ENCODE assay signal across 9 cellular contexts in genomic region chr19:40806385-40807146, GRCh38. TPM values are rescaled to one million over a fixed set of nuclear protein-coding genes. Genes with fewer than 3 reads are reported as not detected.
A peak's percentile ranks its signal among the peaks of the same experiment; 100 is the strongest.
DNase-seq lines count a peak whose midpoint lies in the region; ATAC-seq, FAIRE-seq and TF ChIP-seq lines count a peak whose summit lies in the region.
"Had no signal": no experiment of that assay in that cellular context is flagged by ENCODE, and none has a peak within 500 bp of the region (broad histone marks: within the 10 kb centered on the region; RNA-seq: fewer than 3 reads in every experiment).

No MANE protein-coding gene starts in this region.

- FAIRE-seq in TTC549 (lab: Jason Lieb, UNC) (peak; percentile 62), urothelium cell line (lab: Jason Lieb, UNC) (no peak)

- H3K27me3 Mint-ChIP-seq in Calu3 (ENCODE audit: unreplicated experiment) = no peaks in the 10 kb centered on the region

- peak overlapping the region; percentile 36 for H3K27ac Mint-ChIP-seq in Calu3 (ENCODE audit: unreplicated experiment)

- peaks cover 75% of the 10 kb centered on the region for H3K4me1 Mint-ChIP-seq in Calu3 (ENCODE audit: low read depth, unreplicated experiment)

- H3K9me3 Mint-ChIP-seq in Calu3 (ENCODE audit: low read depth, unreplicated experiment) = no peaks in the 10 kb centered on the region

- DNase-seq in Calu3 (no peak), HuH-7.5 (ENCODE audit: low spot score) (peak; percentile 83), astrocyte of the hippocampus (ENCODE audit: low read depth, low spot score) (peak; percentile 95), hepatic stellate cell (ENCODE audit: low spot score) (peak; percentile 100), pulmonary artery endothelial cell (ENCODE audit: low read depth, low spot score) (peak; percentile 94), urothelium cell line (ENCODE audit: low spot score) (peak; percentile 71)

- ATAC-seq in HG02970 (IDR thresholded peaks at IDR 0.05; ENCODE audit: low FRiP score, unreplicated experiment) = no peak

- CTCF ChIA-PET in Calu3 (lab: Charles Lee) = no interaction called here

- intact Hi-C loops in Calu3 (cut with micrococcal nuclease; ENCODE audit: unreplicated experiment) = loop anchor here (5.0 kb wide), 1 partner anchor 144 kb away; no protein-coding TSS in a partner anchor

- peaks cover 89% of the 10 kb centered on the region for H3K36me3 Mint-ChIP-seq in Calu3 (ENCODE audit: insufficient read depth, unreplicated experiment)

- TF ChIP-seq CTCF in Calu3 (IDR thresholded peaks at IDR 0.05; ENCODE audit: unreplicated experiment) = peak; percentile 15

- BruUV-seq in Calu3 (replicated peaks; lab: Mats Ljungman, UMichigan) = no TSS peak

- no peak overlapping the region for H3K4me3 Mint-ChIP-seq in Calu3 (ENCODE audit: low read depth, unreplicated experiment)

RNA-seq across cellular contexts. Expression of gene EGLN2, which starts 7.6 kb away (rescaled TPM):
- total RNA-seq in Calu3 (2022) (95.4 and 109 TPM in 2 replicates), pulmonary artery endothelial cell (117 and 150 TPM in 2 replicates)

RNA-seq across cellular contexts. Expression of gene RAB4B, which starts 28.5 kb away (rescaled TPM):
- total RNA-seq in Calu3 (2022) = 21.0 and 22.7 TPM in 2 replicates
- 6.7 and 10.6 TPM in 2 replicates for total RNA-seq in pulmonary artery endothelial cell

RNA-seq across cellular contexts. Expression of gene MIA, which starts 31.2 kb away (rescaled TPM):
- total RNA-seq in Calu3 (2022) (30.2 and 49.3 TPM in 2 replicates), pulmonary artery endothelial cell (0.20 TPM in 1 of 2 replicates, not detected in the other)

RNA-seq across cellular contexts. Expression of gene CYP2A6, which starts 43.7 kb away (rescaled TPM):
- not detected in 2 replicates for total RNA-seq in Calu3 (2022)
- not detected in 2 replicates for total RNA-seq in pulmonary artery endothelial cell
- total RNA-seq: T-helper 2 cell treated with Interferon-gamma antibody and Interleukin-4, amounts not matched to agents 100 ng/mL and 5 ng/mL, for 36 hours had no signal

RNA-seq across cellular contexts. Expression of gene SNRPA, which starts 55.6 kb away (rescaled TPM):
- total RNA-seq in Calu3 (2022) (95.4 and 102 TPM in 2 replicates), pulmonary artery endothelial cell (54.3 and 55.1 TPM in 2 replicates)

Comparison
In these comparisons a context has a peak if more than half of its experiments do, and no peak if none do; other contexts are left out.
1. RNA of gene MIA, which starts 31.2 kb away (total RNA-seq): 30.2 to 49.3 TPM in Calu3; 0.20 TPM in pulmonary artery endothelial cell; every median in the first group is over 10 times any median in the second.